16 cellular contexts compared by ENCODE assay signal in the genomic region with DNA sequence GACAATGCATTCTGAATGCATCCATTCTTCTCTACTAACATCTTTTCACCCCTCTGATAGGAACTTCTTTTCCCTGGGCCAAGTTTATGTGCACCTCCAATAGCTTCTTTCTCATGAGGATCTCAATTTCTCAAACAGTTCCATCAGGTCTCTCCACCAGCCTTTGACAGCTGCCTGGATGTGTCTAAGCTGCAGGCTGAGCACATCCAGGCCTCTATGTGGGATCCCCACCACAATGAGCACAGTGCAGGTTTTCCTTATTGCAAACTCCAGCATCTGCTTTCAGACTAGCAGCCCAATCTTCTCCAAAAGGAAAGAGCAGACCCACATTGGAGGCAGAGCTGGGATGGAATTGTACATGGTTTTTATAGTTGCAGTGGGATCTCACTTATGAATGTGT.
"Had no signal": no experiment of that assay in that cellular context is flagged by ENCODE, and none has a peak within 500 bp of the region (broad histone marks: within the 10 kb centered on the region; RNA-seq: fewer than 3 reads in every experiment).

No MANE protein-coding gene starts in this region.

- H3K9me3 ChIP-seq: esophagus muscularis mucosa, gastroesophageal sphincter, heart right ventricle, left lung, lower lobe of right lung, mucosa of descending colon had no signal

- H3K4me1 ChIP-seq: esophagus muscularis mucosa, foreskin keratinocyte, gastroesophageal sphincter, left lung, lower lobe of right lung had no signal

- H3K36me3 ChIP-seq: esophagus muscularis mucosa, gastroesophageal sphincter, heart right ventricle, left lung, lower lobe of right lung had no signal

- H3K4me3 ChIP-seq: coronary artery, dorsolateral prefrontal cortex, esophagus muscularis mucosa, gastroesophageal sphincter, heart right ventricle, left lung, lower lobe of right lung, mucosa of descending colon had no signal

- ATAC-seq: foreskin keratinocyte, gastroesophageal sphincter, left lung, lower lobe of right lung, mucosa of descending colon had no signal

- H3K27ac ChIP-seq: coronary artery, dorsolateral prefrontal cortex, esophagus muscularis mucosa, foreskin keratinocyte, gastroesophageal sphincter, heart right ventricle, left lung, lower lobe of right lung had no signal

- H3K27me3 ChIP-seq: foreskin keratinocyte, left lung had no signal

- DNase-seq: dermis blood vessel endothelial cell; dorsolateral prefrontal cortex; effector CD4-positive, alpha-beta T cell; effector memory CD4-positive, alpha-beta T cell; foreskin keratinocyte; heart right ventricle; hippocampal formation; left cardiac atrium; left lung; lower lobe of right lung; mesenchymal stem cell; mucosa of descending colon; naive B cell had no signal
